In the genomic region with DNA sequence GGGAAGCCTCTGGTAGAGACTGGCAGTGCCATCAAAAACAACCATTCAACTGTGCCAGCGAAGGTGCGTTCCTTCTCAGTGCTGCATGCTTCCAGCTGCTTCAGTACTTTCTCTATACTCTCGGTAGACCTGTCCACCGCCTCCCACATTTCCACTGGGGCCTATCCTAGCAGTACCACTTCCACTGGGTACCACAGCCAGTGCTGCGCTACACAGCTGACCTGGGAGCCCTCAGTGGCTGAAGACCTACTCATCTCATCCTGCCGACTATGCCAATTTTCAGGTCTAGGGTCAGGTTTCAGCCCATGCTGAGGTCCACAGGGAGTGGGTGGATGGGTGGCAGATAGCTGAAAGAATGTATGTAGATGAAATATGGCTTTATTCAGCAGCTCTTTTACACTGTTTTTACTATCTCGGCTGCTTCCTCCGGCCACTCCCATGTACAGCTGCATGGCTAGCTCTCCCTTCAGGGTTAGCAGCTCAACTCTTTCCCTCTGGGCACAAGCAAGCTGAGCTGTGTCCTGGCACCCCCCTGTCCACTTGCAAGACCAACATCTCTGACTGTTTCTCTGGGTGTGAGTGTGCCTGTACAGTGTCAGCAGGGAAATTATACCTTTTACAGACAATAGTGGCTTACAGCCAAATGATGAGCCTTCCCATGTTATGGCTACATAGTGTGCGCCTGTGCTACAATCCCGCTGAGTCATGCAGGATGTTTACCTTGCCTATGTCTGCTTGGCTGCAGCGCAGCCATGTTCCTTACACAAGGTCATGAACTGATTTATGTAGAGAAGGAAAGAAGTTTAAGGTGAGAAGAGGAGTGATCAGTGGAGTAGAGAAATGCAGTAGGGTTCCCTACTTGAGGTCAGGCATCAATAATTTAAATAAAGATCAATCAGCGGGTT, we compare ENCODE assay signal across 17 cellular contexts.
DNase-seq lines count a peak whose midpoint lies in the region; ATAC-seq and TF ChIP-seq lines count a peak whose summit lies in the region.
"Had no signal": no experiment of that assay in that cellular context is flagged by ENCODE, and none has a peak within 500 bp of the region (broad histone marks: within the 10 kb centered on the region; RNA-seq: fewer than 3 reads in every experiment).

No MANE protein-coding gene starts in this region.

- H3K4me3 ChIP-seq in OCI-LY7 (ENCODE audit: low read depth, low read length, poor library complexity, severe bottlenecking) = no peak overlapping the region
- H3K4me3 ChIP-seq in skeletal muscle cell (ENCODE audit: low read depth, low read length) = no peak overlapping the region
- H3K4me3 ChIP-seq: skin epidermis, upper lobe of right lung had no signal

- no peaks in the 10 kb centered on the region for H3K9me3 ChIP-seq in OCI-LY7 (ENCODE audit: low read length)

- H2AFZ ChIP-seq in OCI-LY7 (ENCODE audit: low read length) = no peak overlapping the region

- TF ChIP-seq CTCF in OCI-LY7 (conservative IDR thresholded peaks at IDR 0.05; ENCODE audit: low read length) = no peak

- intact Hi-C loops in OCI-LY7 (cut with micrococcal nuclease; ENCODE audit: unreplicated experiment) = no loop called here

- no peak for ATAC-seq in HG03175 (IDR thresholded peaks at IDR 0.05; ENCODE audit: unreplicated experiment)
- ATAC-seq: Panc1, upper lobe of right lung had no signal

- POLR2A ChIA-PET in OCI-LY7 (lab: Charles Lee) = interaction anchor here (0.6 kb wide), 1 partner anchor 357 kb away, joined by 3 read pairs; no protein-coding TSS in a partner anchor

- CTCF ChIA-PET in OCI-LY7 (lab: Charles Lee; ENCODE audit: unreplicated experiment) = no interaction called here

- no peaks in the 10 kb centered on the region for H3K4me1 ChIP-seq in OCI-LY7 (ENCODE audit: insufficient read depth, low read length, poor library complexity, severe bottlenecking)
- H3K4me1 ChIP-seq: upper lobe of right lung had no signal

- H4K20me1 ChIP-seq in OCI-LY7 (ENCODE audit: insufficient read depth, low read length) = no peaks in the 10 kb centered on the region

- no peaks in the 10 kb centered on the region for H3K79me2 ChIP-seq in OCI-LY7 (ENCODE audit: insufficient read depth, low read depth, low read length)

- DNase-seq in NCI-H345 (lab: John Stamatoyannopoulos, UW) (peak; percentile 1), NCI-H345 treated with DMSO at 0.1 percent for 48 hours (lab: John Stamatoyannopoulos, UW; ENCODE audit: unreplicated experiment) (no peak), OCI-LY7 (ENCODE audit: low spot score) (peak; percentile 45), epithelial cell of prostate (ENCODE audit: low read depth, low spot score) (peak; percentile 77), skeletal muscle cell (ENCODE audit: low read depth) (peak; percentile 62), medulla oblongata (ENCODE audit: extremely low spot score) (no peak)
- DNase-seq in activated CD4-positive, CD25-positive, alpha-beta regulatory T cell (lab: John Stamatoyannopoulos, UW) = no peak
- DNase-seq: activated naive CD4-positive, alpha-beta T cell treated with anti-CD3 and anti-CD28 coated beads, Interleukin-2, amount 10 ng/mL, durations not matched to agents 7 days and 5 days; HFFc6; naive B cell; NCI-H2171; T1000; upper lobe of right lung had no signal

- H3K4me2 ChIP-seq in OCI-LY7 (ENCODE audit: low read length) = no peak overlapping the region
- H3K4me2 ChIP-seq: KMS-11 had no signal

- H3K36me3 ChIP-seq in OCI-LY7 (ENCODE audit: insufficient read depth, low read length) = no peaks in the 10 kb centered on the region
- H3K36me3 ChIP-seq: upper lobe of right lung had no signal

- no TSS peak for BruUV-seq in OCI-LY7 (replicated peaks; lab: Mats Ljungman, UMichigan)

- no peak overlapping the region for H3K27ac ChIP-seq in OCI-LY7 (ENCODE audit: low read depth, low read length, poor library complexity, severe bottlenecking)
- peak overlapping the region; percentile 35 for H3K27ac ChIP-seq in epithelial cell of prostate
- H3K27ac ChIP-seq: KMS-11, skin epidermis, upper lobe of right lung had no signal

- H3K9me2 ChIP-seq in OCI-LY7 (ENCODE audit: insufficient read depth, low read length) = no peaks in the 10 kb centered on the region

Comparison
In these comparisons a context has a peak if more than half of its experiments do, and no peak if none do; other contexts are left out.
1. DNase-seq: peak in NCI-H345 (single experiment), OCI-LY7 (single experiment), epithelial cell of prostate (single experiment) and skeletal muscle cell (single experiment); none in NCI-H345 treated with DMSO at 0.1 percent for 48 hours (single experiment), medulla oblongata (single experiment) and activated CD4-positive, CD25-positive, alpha-beta regulatory T cell (0 of 4).